14 cellular contexts compared by ENCODE assay signal in genomic region chr3:113339616-113340244, GRCh38.
DNase-seq lines count a peak whose midpoint lies in the region; TF ChIP-seq lines count a peak whose summit lies in the region.
"Had no signal": no experiment of that assay in that cellular context is flagged by ENCODE, and none has a peak within 500 bp of the region (broad histone marks: within the 10 kb centered on the region; RNA-seq: fewer than 3 reads in every experiment).

No MANE protein-coding gene starts in this region.

- H3K27ac ChIP-seq in KMS-11 (no peak overlapping the region), neural progenitor cell (no peak overlapping the region)
- H3K27ac ChIP-seq: RWPE1 had no signal

- H3K27me3 ChIP-seq in KMS-11 (ENCODE audit: insufficient read depth, low read depth), result no peaks in the 10 kb centered on the region
- no peaks in the 10 kb centered on the region for H3K27me3 ChIP-seq in neural progenitor cell

- no peaks in the 10 kb centered on the region for H3K79me2 ChIP-seq in KMS-11 (ENCODE audit: insufficient read depth, low read depth)
- no peaks in the 10 kb centered on the region for H3K79me2 ChIP-seq in neural progenitor cell (ENCODE audit: low read depth)

- H3K4me3 Mint-ChIP-seq in neural progenitor cell, result no peak overlapping the region
- no peak overlapping the region for H3K4me3 Mint-ChIP-seq in activated T-cell treated with anti-CD3 and anti-CD28 coated beads, Interleukin-2, amount 50 U/mL, for 24 hours

- peaks cover 3% of the 10 kb centered on the region for H3K36me3 Mint-ChIP-seq in neural progenitor cell
- no peaks in the 10 kb centered on the region for H3K36me3 Mint-ChIP-seq in activated T-cell treated with anti-CD3 and anti-CD28 coated beads, Interleukin-2, amount 50 U/mL, for 24 hours (ENCODE audit: low read depth)

- H4K20me1 ChIP-seq in KMS-11 (ENCODE audit: insufficient read depth) (no peaks in the 10 kb centered on the region), neural progenitor cell (ENCODE audit: low read depth) (no peaks in the 10 kb centered on the region)

- H2AFZ ChIP-seq in KMS-11 (ENCODE audit: low read depth) (no peak overlapping the region), neural progenitor cell (replicated peaks) (peak overlapping the region; percentile 74)

- no peaks in the 10 kb centered on the region for H3F3A ChIP-seq in neural progenitor cell (ENCODE audit: low read depth)

- H3K4me3 ChIP-seq in KMS-11 (IDR thresholded peaks at IDR 0.05; ENCODE audit: insufficient read depth, low read depth, low read length) (no peak overlapping the region), astrocyte of the spinal cord (ENCODE audit: low read depth, low read length) (no peak overlapping the region), neural progenitor cell (no peak overlapping the region)

- no peaks in the 10 kb centered on the region for H3K27me3 Mint-ChIP-seq in neural progenitor cell (ENCODE audit: insufficient read depth, low read depth)
- H3K27me3 Mint-ChIP-seq in activated T-cell treated with anti-CD3 and anti-CD28 coated beads, Interleukin-2, amount 50 U/mL, for 24 hours, result no peaks in the 10 kb centered on the region

- H3K9ac ChIP-seq in KMS-11 (no peak overlapping the region), neural progenitor cell (no peak overlapping the region)

- peak; percentile 11 for TF ChIP-seq CTCF in GM10266 (IDR thresholded peaks at IDR 0.05; ENCODE audit: control insufficient read depth, insufficient read depth, low read depth, missing control alignments)
- 0 out of 2 replicates have a peak, but pooled peaks have one; percentile 19 for TF ChIP-seq CTCF in KMS-11 (conservative IDR thresholded peaks at IDR 0.05; ENCODE audit: low read depth, low read length)
- peak; percentile 30 for TF ChIP-seq CTCF in astrocyte of the spinal cord (IDR thresholded peaks at IDR 0.05; ENCODE audit: low read depth, low read length)
- peak; percentile 51 for TF ChIP-seq CTCF in neural progenitor cell (IDR thresholded peaks at IDR 0.05)

- in situ Hi-C loops in astrocyte of the spinal cord (cut with HindIII; ENCODE audit: low sequenced_read_pairs), result no loop called here

- DNase-seq in GM10266 (ENCODE audit: extremely low spot score), result no peak
- no peak for DNase-seq in astrocyte of the spinal cord (ENCODE audit: low read depth, low spot score)
- DNase-seq in neural progenitor cell (ENCODE audit: low spot score), result peak; percentile 6
- DNase-seq in T-helper 1 cell, result no peak
- no peak for DNase-seq in activated T-cell treated with anti-CD3 and anti-CD28 coated beads, Interleukin-2, amount 50 U/mL, for 24 hours
- DNase-seq in cortex of kidney (lab: John Stamatoyannopoulos, UW), result no peak
- DNase-seq: amygdala; dermis blood vessel endothelial cell; occipital lobe; stimulated activated CD4-positive, alpha-beta T cell treated with anti-CD3 and anti-CD28 coated beads, Interleukin-12 subunit alpha, Interleukin-12 subunit beta, amount 100 ng/mL, for 4 hours; substantia nigra; T-helper 9 cell had no signal

- H3K27ac Mint-ChIP-seq in neural progenitor cell, result no peak overlapping the region
- H3K27ac Mint-ChIP-seq in activated T-cell treated with anti-CD3 and anti-CD28 coated beads, Interleukin-2, amount 50 U/mL, for 24 hours, result no peak overlapping the region

- H3K4me2 ChIP-seq in KMS-11 (no peak overlapping the region), neural progenitor cell (no peak overlapping the region)

- H3K4me1 Mint-ChIP-seq in neural progenitor cell, result no peaks in the 10 kb centered on the region
- no peaks in the 10 kb centered on the region for H3K4me1 Mint-ChIP-seq in activated T-cell treated with anti-CD3 and anti-CD28 coated beads, Interleukin-2, amount 50 U/mL, for 24 hours (ENCODE audit: low read depth)

- H3K36me3 ChIP-seq in KMS-11 (ENCODE audit: insufficient read depth), result no peaks in the 10 kb centered on the region
- H3K36me3 ChIP-seq in neural progenitor cell, result no peaks in the 10 kb centered on the region

- H3K9me3 Mint-ChIP-seq in neural progenitor cell, result peaks cover 4% of the 10 kb centered on the region
- no peaks in the 10 kb centered on the region for H3K9me3 Mint-ChIP-seq in activated T-cell treated with anti-CD3 and anti-CD28 coated beads, Interleukin-2, amount 50 U/mL, for 24 hours

- no peaks in the 10 kb centered on the region for H3K9me3 ChIP-seq in neural progenitor cell (ENCODE audit: low read depth)

- H3K4me1 ChIP-seq in KMS-11 (ENCODE audit: low read depth, poor library complexity, severe bottlenecking) (peaks cover 15% of the 10 kb centered on the region), neural progenitor cell (no peaks in the 10 kb centered on the region)
